ENCODE assay signal across 8 cellular contexts in genomic region chr22:37696657-37697539, GRCh38. TPM values are rescaled to one million over a fixed set of nuclear protein-coding genes. Genes with fewer than 3 reads are reported as not detected.
A peak's percentile ranks its signal among the peaks of the same experiment; 100 is the strongest.
DNase-seq lines count a peak whose midpoint lies in the region; ATAC-seq, FAIRE-seq and TF ChIP-seq lines count a peak whose summit lies in the region.

Gene TRIOBP (plus strand): TSS chr22:37697048. CDS start chr22:37701366, 4,318 bp downstream.

- no peaks in the 10 kb centered on the region for H3K9me3 Mint-ChIP-seq in GM23338

- H3K4me1 ChIP-seq in GM23338 (ENCODE audit: insufficient read depth), result peaks cover 6% of the 10 kb centered on the region
- peaks cover 0 to 11% of the 10 kb centered on the region in 2 donors for H3K4me1 ChIP-seq in ascending aorta
- H3K4me1 ChIP-seq in right cardiac atrium (ENCODE audit: control insufficient read depth, insufficient read depth, low read length), result no peaks in the 10 kb centered on the region
- H3K4me1 ChIP-seq in rectal smooth muscle tissue (ENCODE audit: control insufficient read depth, insufficient read depth, low read length), result peaks cover 4% of the 10 kb centered on the region
- peaks cover 0 to 3% of the 10 kb centered on the region in 2 donors for H3K4me1 ChIP-seq in uterus

- H4K20me1 ChIP-seq in GM23338 (replicated peaks; ENCODE audit: insufficient read depth), result no peaks in the 10 kb centered on the region; the same call in 1 of the 2 replicates

- H3K9ac ChIP-seq in rectal smooth muscle tissue (ENCODE audit: low read length), result no peak within 1 kb of the TSS

- peak within 1 kb of the TSS; percentile 94 for H2AFZ ChIP-seq in GM23338

- H3K4me1 Mint-ChIP-seq in GM23338, result peaks cover 5% of the 10 kb centered on the region

- DNase-seq in D721Med (ENCODE audit: insufficient read length, low spot score) (peak; percentile 64), GM23338 (ENCODE audit: low spot score) (peak; percentile 100), NCI-H1092 (lab: John Stamatoyannopoulos, UW) (peak; percentile 98), T1000 (lab: John Stamatoyannopoulos, UW) (peak; percentile 98), ascending aorta (ENCODE audit: low spot score in 2 of 2) (peak; percentile 89 to 98), right cardiac atrium (peak; percentile 97 to 98 (median 98)), uterus (peak; percentile 91 to 94)

- no peak for FAIRE-seq in D721Med (lab: Jason Lieb, UNC)

- TF ChIP-seq POLR2A in uterus (IDR thresholded peaks at IDR 0.05), result no peak

- ATAC-seq in GM23338 (peak; percentile 97), right cardiac atrium (peak; percentile 99)

- H3K27me3 Mint-ChIP-seq in GM23338 (ENCODE audit: insufficient read depth, low read depth, poor library complexity), result peaks cover 15% of the 10 kb centered on the region

- peak; percentile 35 for TF ChIP-seq CTCF in D721Med (IDR thresholded peaks at IDR 0.05; ENCODE audit: insufficient read depth, missing control alignments)
- TF ChIP-seq CTCF in GM23338 (conservative IDR thresholded peaks at IDR 0.05; ENCODE audit: low read depth in 2 of 2), result peak; percentile 33 to 61
- TF ChIP-seq CTCF in ascending aorta (IDR thresholded peaks at IDR 0.05), result peak; percentile 30 to 47 (median 32)
- TF ChIP-seq CTCF in uterus (IDR thresholded peaks at IDR 0.05), result peak; percentile 21 to 67 (median 58)

- H3K27ac Mint-ChIP-seq in GM23338, result peak within 1 kb of the TSS; percentile 92

- H3K27me3 ChIP-seq in GM23338 (ENCODE audit: insufficient read depth) (no peaks in the 10 kb centered on the region), ascending aorta (no peaks in the 10 kb centered on the region), right cardiac atrium (ENCODE audit: control insufficient read depth, insufficient read depth) (no peaks in the 10 kb centered on the region), rectal smooth muscle tissue (ENCODE audit: control insufficient read depth, insufficient read depth, low read length) (no peaks in the 10 kb centered on the region), uterus (no peaks in the 10 kb centered on the region)

- WGBS in right cardiac atrium, result 12% methylated on average over 39 of the region's 39 CpGs

- H3K79me2 ChIP-seq in GM23338 (replicated peaks; ENCODE audit: insufficient read depth), result no peaks in the 10 kb centered on the region

- H3K36me3 ChIP-seq in GM23338 (ENCODE audit: insufficient read depth), result peaks cover 15% of the 10 kb centered on the region; the same call in 1 of the 2 replicates
- H3K36me3 ChIP-seq in ascending aorta, result peaks cover 15 to 16% of the 10 kb centered on the region in 2 donors
- H3K36me3 ChIP-seq in rectal smooth muscle tissue (ENCODE audit: control insufficient read depth, insufficient read depth, low read length), result peaks cover 11% of the 10 kb centered on the region
- no peaks in the 10 kb centered on the region for H3K36me3 ChIP-seq in uterus

- H3K4me3 ChIP-seq in GM23338 (peak within 1 kb of the TSS; percentile 81), ascending aorta (peak within 1 kb of the TSS in 1 of 2 donors; percentile 49), right cardiac atrium (ENCODE audit: low read length) (no peak within 1 kb of the TSS), rectal smooth muscle tissue (ENCODE audit: low read length) (peak within 1 kb of the TSS; percentile 58), uterus (no peak within 1 kb of the TSS)

- H3K9me3 ChIP-seq in ascending aorta (no peaks in the 10 kb centered on the region), right cardiac atrium (ENCODE audit: control insufficient read depth, low read length) (no peaks in the 10 kb centered on the region), uterus (no peaks in the 10 kb centered on the region)

- peaks cover 30% of the 10 kb centered on the region for H3K36me3 Mint-ChIP-seq in GM23338 (ENCODE audit: low read depth)

- H3K4me3 Mint-ChIP-seq in GM23338, result peak within 1 kb of the TSS; percentile 93

- H3K4me2 ChIP-seq in GM23338, result peak within 1 kb of the TSS; percentile 91

- intact Hi-C loops in ascending aorta (cut with DNase I), result loop anchor here (1.0 to 2.0 kb wide), 2 partner anchors 31 to 50 kb away; no protein-coding TSS in a partner anchor
- intact Hi-C loops in right cardiac atrium (cut with DNase I), result no loop called here
- intact Hi-C loops in uterus (cut with DNase I; ENCODE audit: low total_unique reads), result no loop called here

- H3K27ac ChIP-seq in GM23338 (ENCODE audit: low read depth), result peak within 1 kb of the TSS; percentile 35; the same call in 1 of the 2 replicates
- peak within 1 kb of the TSS; percentile 61 to 72 for H3K27ac ChIP-seq in ascending aorta
- H3K27ac ChIP-seq in right cardiac atrium (ENCODE audit: low read length), result no peak within 1 kb of the TSS
- no peak within 1 kb of the TSS for H3K27ac ChIP-seq in rectal smooth muscle tissue (ENCODE audit: low read depth, low read length)
- peak within 1 kb of the TSS in 1 of 2 donors; percentile 61 for H3K27ac ChIP-seq in uterus

- no peaks in the 10 kb centered on the region for H3K9me2 ChIP-seq in GM23338 (ENCODE audit: insufficient read depth)

- H3F3A ChIP-seq in GM23338 (replicated peaks; ENCODE audit: low read depth), result peaks cover 8% of the 10 kb centered on the region

TF ChIP-seq in GM23338, 12 proteins besides CTCF, POLR2A, EP300 and RAD21:
- TF ChIP-seq NANOG (IDR thresholded peaks at IDR 0.05; ENCODE audit: borderline replicate concordance) (no peak), JUNB (IDR thresholded peaks at IDR 0.05; ENCODE audit: unreplicated experiment) (no peak), CREB1 (CRISPR knock-in tag; IDR thresholded peaks at IDR 0.05; ENCODE audit: low read depth) (peak; percentile 9; the same call in 1 of the 2 replicates), ETS1 (IDR thresholded peaks at IDR 0.05) (no peak), STAT1 (IDR thresholded peaks at IDR 0.05; ENCODE audit: unreplicated experiment) (no peak), POLR2AphosphoS5 (IDR thresholded peaks at IDR 0.05; ENCODE audit: low read depth) (peak; percentile 83), EZH2phosphoT487 (IDR thresholded peaks at IDR 0.05; ENCODE audit: unreplicated experiment) (no peak), EZH2 (IDR thresholded peaks at IDR 0.05; ENCODE audit: low read depth, unreplicated experiment) (no peak)

RNA-seq across cellular contexts. Expression of gene TRIOBP, which starts in this region (rescaled TPM):
- 41.2 and 48.4 TPM in 2 replicates for total RNA-seq in GM23338 (2014; rRNA removed; shearing (Covaris generic))
- 21.4 and 22.6 TPM in 2 replicates for polyA plus RNA-seq in GM23338 (2016; fragmentation: Nextera tagmentation; extraction: Ambion mirVana)
- 253 TPM for total RNA-seq in ascending aorta
- total RNA-seq in right cardiac atrium, result 100 to 1,000 TPM in 1 of 4 donors, 10 to 100 TPM in 3; 84.8 to 105 (median 92.5) TPM
- polyA plus RNA-seq in right cardiac atrium, result 82.1 TPM
- 100 to 1,000 TPM in 3 of 4 donors, 10 to 100 TPM in 1; 56.2 to 177 (median 127) TPM for total RNA-seq in uterus

Comparison
In these comparisons a context has a peak if more than half of its experiments do, and no peak if none do; other contexts are left out.
1. H3K27ac ChIP-seq: peak in GM23338 (single experiment) and ascending aorta (2 of 2); none in right cardiac atrium (single experiment) and rectal smooth muscle tissue (single experiment).
2. H3K4me3 ChIP-seq: peak in GM23338 (single experiment) and rectal smooth muscle tissue (single experiment); none in right cardiac atrium (single experiment) and uterus (0 of 2).
3. Peak in every context shown above with its lines, with median percentiles within 50 percentile points of each other: DNase-seq and CTCF ChIP-seq.